16 cellular contexts compared by ENCODE assay signal in the genomic region with DNA sequence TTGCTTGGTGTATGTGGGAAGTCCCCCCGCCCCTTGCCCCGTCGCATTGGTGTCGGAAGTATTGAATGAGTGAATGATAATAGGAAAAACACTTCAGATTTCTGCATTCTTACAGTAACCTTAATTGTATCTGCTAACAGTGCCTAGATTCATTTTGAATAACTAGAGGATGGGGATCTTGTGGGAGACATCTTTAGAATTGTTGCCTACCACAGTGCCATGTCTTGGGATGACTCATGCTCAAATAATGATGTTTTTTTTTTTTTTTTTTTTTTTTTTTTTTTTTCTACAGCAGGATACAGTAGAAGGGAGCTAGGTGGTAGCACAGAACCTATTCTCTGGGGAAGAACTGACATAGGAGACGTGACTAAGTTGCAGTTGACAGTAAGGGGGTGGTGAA.
A peak's percentile ranks its signal among the peaks of the same experiment; 100 is the strongest.
DNase-seq lines count a peak whose midpoint lies in the region; ATAC-seq and TF ChIP-seq lines count a peak whose summit lies in the region.
"Had no signal": no experiment of that assay in that cellular context is flagged by ENCODE, and none has a peak within 500 bp of the region (broad histone marks: within the 10 kb centered on the region; RNA-seq: fewer than 3 reads in every experiment).

No MANE protein-coding gene starts in this region.

- no peaks in the 10 kb centered on the region for H3K79me2 ChIP-seq in mesendoderm (ENCODE audit: control insufficient read depth, insufficient read depth, low read length)

- TF ChIP-seq RAD21 in IMR-90 (IDR thresholded peaks at IDR 0.05; ENCODE audit: low read length) = no peak

- H3K4me1 ChIP-seq in IMR-90 (ENCODE audit: control insufficient read depth, insufficient read depth, low read length) (no peaks in the 10 kb centered on the region), mesendoderm (ENCODE audit: control insufficient read depth, low read depth, low read length) (no peaks in the 10 kb centered on the region)
- H3K4me1 ChIP-seq: BLaER1 had no signal

- H3K36me3 ChIP-seq in IMR-90 (ENCODE audit: control insufficient read depth, insufficient read depth, low read length) (no peaks in the 10 kb centered on the region), mesendoderm (ENCODE audit: control insufficient read depth, insufficient read depth, low read length) (no peaks in the 10 kb centered on the region)
- H3K36me3 ChIP-seq: BLaER1, cardiac muscle cell, SJCRH30 had no signal

- no peaks in the 10 kb centered on the region for H3K9me3 ChIP-seq in IMR-90 (ENCODE audit: control insufficient read depth, insufficient read depth, low read length)
- H3K9me3 ChIP-seq: BLaER1, SJCRH30 had no signal

- no peak overlapping the region for H2AFZ ChIP-seq in IMR-90 (replicated peaks; ENCODE audit: low read length, poor library complexity)

- ATAC-seq in IMR-90 (ENCODE audit: low read depth) = peak; percentile 24; the same call in 1 of the 2 replicates
- no peak for ATAC-seq in HG03521 (IDR thresholded peaks at IDR 0.05; ENCODE audit: unreplicated experiment)
- ATAC-seq: K562, left colon had no signal

- no peak overlapping the region for H2BK120ac ChIP-seq in IMR-90 (ENCODE audit: low read depth, low read length)
- no peak overlapping the region for H2BK120ac ChIP-seq in mesendoderm (ENCODE audit: low read depth, low read length)

- no peak overlapping the region for H2BK15ac ChIP-seq in IMR-90 (ENCODE audit: low read depth, low read length)
- no peak overlapping the region for H2BK15ac ChIP-seq in mesendoderm (replicated peaks; ENCODE audit: low read depth)

- BruUV-seq in IMR-90 (replicated peaks; lab: Mats Ljungman, UMichigan) = no TSS peak

- H3K4me3 ChIP-seq in IMR-90 (ENCODE audit: insufficient read depth, low read depth, low read length) (no peak overlapping the region), cardiac fibroblast (replicated peaks in 1 of 2; ENCODE audit: low read depth in 2 of 2, low read length in 2 of 2) (no peak overlapping the region), mesendoderm (ENCODE audit: low read length) (no peak overlapping the region)
- H3K4me3 ChIP-seq: BLaER1, cardiac muscle cell, K562, SJCRH30 had no signal

- H3K9ac ChIP-seq in IMR-90 (ENCODE audit: low read depth, low read length) = no peak overlapping the region
- no peak overlapping the region for H3K9ac ChIP-seq in mesendoderm (ENCODE audit: low read length)
- H3K9ac ChIP-seq: BLaER1 had no signal

- 83% methylated on average over 1 of the region's 5 CpGs; no CpG with 5 or more reads in 1 of the 2 experiments for WGBS in IMR-90 (ENCODE audit: extremely low coverage in 2 of 2, insufficient read length in 1 of 2), 2 experiments
- no CpG with 5 or more reads among the region's 5 CpGs for WGBS in mesendoderm (ENCODE audit: extremely low coverage, insufficient coverage, low lambda C conversion rate)

- intact Hi-C loops in IMR-90 (cut with micrococcal nuclease) = no loop called here

- no peak overlapping the region for H3K18ac ChIP-seq in IMR-90 (ENCODE audit: low read depth, low read length)
- peak overlapping the region; percentile 45 for H3K18ac ChIP-seq in mesendoderm (ENCODE audit: low read length)

- no peaks in the 10 kb centered on the region for H4K20me1 ChIP-seq in IMR-90 (ENCODE audit: insufficient read depth, low read length)
- H4K20me1 ChIP-seq: BLaER1 had no signal

- no peaks in the 10 kb centered on the region for H3K9me1 ChIP-seq in IMR-90 (ENCODE audit: insufficient read depth, low read length)

- H2BK5ac ChIP-seq in IMR-90 (ENCODE audit: low read depth, low read length, poor library complexity, severe bottlenecking) (no peak overlapping the region), mesendoderm (ENCODE audit: low read length) (no peak overlapping the region)

- no peak overlapping the region for H3K56ac ChIP-seq in IMR-90 (ENCODE audit: extremely low read depth, insufficient read depth, low read length)
- H3K56ac ChIP-seq in mesendoderm (ENCODE audit: low read length) = no peak overlapping the region

- no peak for TF ChIP-seq CTCF in IMR-90 (conservative IDR thresholded peaks at IDR 0.05; ENCODE audit: low read depth, low read length)
- no peak for TF ChIP-seq CTCF in cardiac fibroblast (IDR thresholded peaks at IDR 0.05; ENCODE audit: low read depth, low read length)

- dilution Hi-C loops in IMR-90 (cut with HindIII; ENCODE audit: low sequenced_read_pairs, unreplicated experiment) = no loop called here

- no peak overlapping the region for H2BK20ac ChIP-seq in IMR-90 (ENCODE audit: low read depth, low read length)

- no peak for TF ChIP-seq POLR2A in IMR-90 (IDR thresholded peaks at IDR 0.05; ENCODE audit: low read depth, low read length)

- no peaks in the 10 kb centered on the region for H3K27me3 ChIP-seq in IMR-90 (ENCODE audit: control insufficient read depth, insufficient read depth, low read length)
- no peaks in the 10 kb centered on the region for H3K27me3 ChIP-seq in mesendoderm (ENCODE audit: insufficient read depth, low read length, poor library complexity)
- H3K27me3 ChIP-seq: BLaER1, cardiac muscle cell, SJCRH30 had no signal

- H3K79me1 ChIP-seq in IMR-90 (ENCODE audit: low read depth in 1 of 2, low read length in 2 of 2) (no peaks in the 10 kb centered on the region), mesendoderm (ENCODE audit: low read length) (no peaks in the 10 kb centered on the region)

- H3K4me2 ChIP-seq in IMR-90 (ENCODE audit: low read depth, low read length) = no peak overlapping the region
- no peak overlapping the region for H3K4me2 ChIP-seq in mesendoderm (ENCODE audit: low read length)
- H3K4me2 ChIP-seq: BLaER1 had no signal

- CTCF ChIA-PET in IMR-90 (lab: Yijun Ruan, JAX) = interaction anchor here (0.6 to 0.7 kb wide), 2 partner anchors 8 to 1600 kb away, joined by 3 to 4 read pairs; no protein-coding TSS in a partner anchor

- no peak overlapping the region for H4K8ac ChIP-seq in IMR-90 (ENCODE audit: low read depth in 2 of 2, low read length in 2 of 2)
- H4K8ac ChIP-seq in mesendoderm (ENCODE audit: low read depth, low read length) = no peak overlapping the region

- POLR2A ChIA-PET in IMR-90 (lab: Charles Lee; ENCODE audit: unreplicated experiment) = no interaction called here

- H2AK5ac ChIP-seq in IMR-90 (ENCODE audit: low read depth, low read length) (no peak overlapping the region), mesendoderm (ENCODE audit: low read length) (no peak overlapping the region)

- in situ Hi-C loops in IMR-90 (cut with MboI; ENCODE audit: low sequenced_read_pairs) = no loop called here

- no peak overlapping the region for H2AK9ac ChIP-seq in IMR-90 (replicated peaks; ENCODE audit: low read depth, low read length, poor library complexity)

- H3K27ac ChIP-seq in IMR-90 (ENCODE audit: insufficient read depth, low read length) (no peak overlapping the region), mesendoderm (ENCODE audit: low read depth, low read length) (no peak overlapping the region)
- H3K27ac ChIP-seq: BLaER1, cardiac muscle cell, SJCRH30 had no signal

- H4K5ac ChIP-seq in IMR-90 (ENCODE audit: low read depth, low read length) (no peak overlapping the region), mesendoderm (ENCODE audit: low read length) (no peak overlapping the region)

- DNase-seq in ELR (ENCODE audit: low read depth) (peak; percentile 70), IMR-90 (peak; percentile 5), cardiac fibroblast (ENCODE audit: low read depth in 2 of 2) (peak; percentile 7 to 55), mesendoderm (peak; percentile 48), NCI-H2227 (lab: John Stamatoyannopoulos, UW; ENCODE audit: unreplicated experiment) (no peak), DMS114 treated with DMSO at 0.1 percent for 48 hours (lab: John Stamatoyannopoulos, UW; ENCODE audit: unreplicated experiment) (no peak), NCI-H1436 (lab: John Stamatoyannopoulos, UW) (no peak)
- DNase-seq: activated CD4-positive, alpha-beta T cell treated with anti-CD3 and anti-CD28 coated beads, Interleukin-2, amount 10 ng/mL, durations not matched to agents 7 days and 5 days; left colon; NCI-H1105 treated with DMSO at 0.1 percent for 48 hours; NCI-H345 had no signal

- no peak overlapping the region for H3K14ac ChIP-seq in IMR-90 (replicated peaks; ENCODE audit: low read depth, low read length)

- H4K91ac ChIP-seq in IMR-90 (ENCODE audit: insufficient read depth, low read depth, low read length) = no peak overlapping the region

- no peak overlapping the region for H3K4ac ChIP-seq in IMR-90 (ENCODE audit: low read depth, low read length)
- H3K4ac ChIP-seq in mesendoderm (ENCODE audit: low read depth, low read length) = no peak overlapping the region

- H3K23ac ChIP-seq in IMR-90 (ENCODE audit: low read depth, low read length) (no peak overlapping the region), mesendoderm (ENCODE audit: low read length) (no peak overlapping the region)

TF ChIP-seq in IMR-90, 13 proteins besides CTCF, POLR2A, EP300 and RAD21:
- TF ChIP-seq MAZ (IDR thresholded peaks at IDR 0.05; ENCODE audit: borderline replicate concordance, low read depth, low read length) (no peak), FOS (IDR thresholded peaks at IDR 0.05; ENCODE audit: low read depth, low read length) (peak; percentile 13; the same call in 1 of the 2 replicates), CHD1 (IDR thresholded peaks at IDR 0.05; ENCODE audit: low read depth, low read length) (no peak), BHLHE40 (IDR thresholded peaks at IDR 0.05; ENCODE audit: low read depth, low read length) (no peak), RCOR1 (IDR thresholded peaks at IDR 0.05; ENCODE audit: insufficient replicate concordance, low read length) (no peak), MXI1 (IDR thresholded peaks at IDR 0.05; ENCODE audit: borderline replicate concordance, low read depth, low read length) (no peak)
- TF ChIP-seq, protein P1, sequence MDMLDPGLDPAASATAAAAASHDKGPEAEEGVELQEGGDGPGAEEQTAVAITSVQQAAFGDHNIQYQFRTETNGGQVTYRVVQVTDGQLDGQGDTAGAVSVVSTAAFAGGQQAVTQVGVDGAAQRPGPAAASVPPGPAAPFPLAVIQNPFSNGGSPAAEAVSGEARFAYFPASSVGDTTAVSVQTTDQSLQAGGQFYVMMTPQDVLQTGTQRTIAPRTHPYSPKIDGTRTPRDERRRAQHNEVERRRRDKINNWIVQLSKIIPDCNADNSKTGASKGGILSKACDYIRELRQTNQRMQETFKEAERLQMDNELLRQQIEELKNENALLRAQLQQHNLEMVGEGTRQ (IDR thresholded peaks at IDR 0.05; ENCODE audit: low read depth, low read length) = no peak
- TF ChIP-seq, protein P2, sequence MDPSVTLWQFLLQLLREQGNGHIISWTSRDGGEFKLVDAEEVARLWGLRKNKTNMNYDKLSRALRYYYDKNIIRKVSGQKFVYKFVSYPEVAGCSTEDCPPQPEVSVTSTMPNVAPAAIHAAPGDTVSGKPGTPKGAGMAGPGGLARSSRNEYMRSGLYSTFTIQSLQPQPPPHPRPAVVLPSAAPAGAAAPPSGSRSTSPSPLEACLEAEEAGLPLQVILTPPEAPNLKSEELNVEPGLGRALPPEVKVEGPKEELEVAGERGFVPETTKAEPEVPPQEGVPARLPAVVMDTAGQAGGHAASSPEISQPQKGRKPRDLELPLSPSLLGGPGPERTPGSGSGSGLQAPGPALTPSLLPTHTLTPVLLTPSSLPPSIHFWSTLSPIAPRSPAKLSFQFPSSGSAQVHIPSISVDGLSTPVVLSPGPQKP (IDR thresholded peaks at IDR 0.05; ENCODE audit: borderline replicate concordance, low read depth, low read length) = no peak

Comparison
In these comparisons a context has a peak if more than half of its experiments do, and no peak if none do; other contexts are left out.
1. DNase-seq: peak in ELR (single experiment), IMR-90 (single experiment), cardiac fibroblast (2 of 2) and mesendoderm (single experiment); none in NCI-H2227 (single experiment), DMS114 treated with DMSO at 0.1 percent for 48 hours (single experiment) and NCI-H1436 (single experiment).